In genomic region chr6:170529839-170530520, GRCh38 we compare ENCODE assay signal across 8 cellular contexts. TPM values are rescaled to one million over a fixed set of nuclear protein-coding genes. Genes with fewer than 3 reads are reported as not detected.
DNase-seq lines count a peak whose midpoint lies in the region; ATAC-seq and TF ChIP-seq lines count a peak whose summit lies in the region.

No MANE protein-coding gene starts in this region.

- no peaks in the 10 kb centered on the region for H3K9me3 ChIP-seq in MG63
- H3K9me3 ChIP-seq in psoas muscle: no peaks in the 10 kb centered on the region

- H3K27me3 ChIP-seq in MG63 (no peaks in the 10 kb centered on the region), psoas muscle (ENCODE audit: insufficient read depth in 3 of 3, low read length in 2 of 3) (no peaks in the 10 kb centered on the region)

- 40 to 49% (median 49%) methylated on average over 7 of the region's 7 CpGs for WGBS in psoas muscle, 3 donors

- peak; percentile 91 for TF ChIP-seq CTCF in psoas muscle (IDR thresholded peaks at IDR 0.05)

- peaks cover 21% of the 10 kb centered on the region for H3K36me3 ChIP-seq in MG63
- H3K36me3 ChIP-seq in psoas muscle (ENCODE audit: insufficient read depth in 1 of 2, low read depth in 1 of 2): peaks cover 4 to 39% of the 10 kb centered on the region in 2 donors

- no peaks in the 10 kb centered on the region for H3K9me3 Mint-ChIP-seq in activated naive CD4-positive, alpha-beta T cell treated with anti-CD3 and anti-CD28 coated beads, Interleukin-2, amount 50 U/mL, for 72 hours

- H3K4me1 ChIP-seq in psoas muscle: peaks cover 11% of the 10 kb centered on the region

- H3K4me3 ChIP-seq in MG63 (no peak overlapping the region), psoas muscle (no peak overlapping the region)

- H3K27ac ChIP-seq in psoas muscle: peak overlapping the region; percentile 44

- intact Hi-C loops in Right ventricle myocardium superior (cut with DNase I): loop anchor here (2.0 to 10.0 kb wide), 3 partner anchors 235 to 743 kb away; partner anchors contain the start of gene DLL1
- intact Hi-C loops in psoas muscle (cut with DNase I): loop anchor here (2.0 to 10.0 kb wide), 5 partner anchors 225 to 738 kb away; partner anchors contain the start of gene FAM120B (in 1 of the 2)

- peaks cover under 1 to 3% of the 10 kb centered on the region in 2 donors for H3K36me3 Mint-ChIP-seq in activated naive CD4-positive, alpha-beta T cell treated with anti-CD3 and anti-CD28 coated beads, Interleukin-2, amount 50 U/mL, for 72 hours

- ATAC-seq in GM21825 (IDR thresholded peaks at IDR 0.05; ENCODE audit: unreplicated experiment) (peak; percentile 61), SK-N-SH treated with all-trans-retinoic acid at 6 μM for 48 hours (peak; percentile 94), Right ventricle myocardium superior (ENCODE audit: poor library complexity) (peak; percentile 91), psoas muscle (peak; percentile 76 to 85 (median 82)), HG02970 (IDR thresholded peaks at IDR 0.05; ENCODE audit: low FRiP score, unreplicated experiment) (no peak)
- peak; percentile 84 to 85 for ATAC-seq in activated naive CD4-positive, alpha-beta T cell treated with anti-CD3 and anti-CD28 coated beads, Interleukin-2, amount 50 U/mL, for 72 hours

- no peak overlapping the region for H3K27ac Mint-ChIP-seq in activated naive CD4-positive, alpha-beta T cell treated with anti-CD3 and anti-CD28 coated beads, Interleukin-2, amount 50 U/mL, for 72 hours

- peak; percentile 80 for DNase-seq in EH (ENCODE audit: low read depth)
- peak; percentile 73 for DNase-seq in MG63
- peak in 1 of 2 donors; percentile 60 for DNase-seq in activated naive CD4-positive, alpha-beta T cell treated with anti-CD3 and anti-CD28 coated beads, Interleukin-2, amount 50 U/mL, for 72 hours (ENCODE audit: low spot score in 2 of 2)
- DNase-seq in Right ventricle myocardium superior: peak; percentile 86
- peak; percentile 75 to 86 for DNase-seq in psoas muscle

TF ChIP-seq in SK-N-SH treated with all-trans-retinoic acid at 6 μM for 48 hours, 23 proteins besides CTCF, POLR2A, EP300 and RAD21:
- no peak for TF ChIP-seq CSDC2 (CRISPR knock-in tag; IDR thresholded peaks at IDR 0.05)
- TF ChIP-seq ZNF565 (CRISPR knock-in tag; conservative IDR thresholded peaks at IDR 0.05; ENCODE audit: low read depth): no peak
- no peak for TF ChIP-seq TOX (CRISPR knock-in tag; IDR thresholded peaks at IDR 0.05; ENCODE audit: borderline replicate concordance)
- TF ChIP-seq CREB5 (CRISPR knock-in tag; IDR thresholded peaks at IDR 0.05; ENCODE audit: low read depth): no peak
- TF ChIP-seq POU6F1 (CRISPR knock-in tag; IDR thresholded peaks at IDR 0.05; ENCODE audit: borderline replicate concordance, low read depth): no peak
- TF ChIP-seq ZNF70 (CRISPR knock-in tag; IDR thresholded peaks at IDR 0.05): no peak
- TF ChIP-seq ZFP30 (CRISPR knock-in tag; IDR thresholded peaks at IDR 0.05): no peak
- TF ChIP-seq RARB (CRISPR knock-in tag; IDR thresholded peaks at IDR 0.05): no peak
- TF ChIP-seq ARNTL (CRISPR knock-in tag; IDR thresholded peaks at IDR 0.05; ENCODE audit: borderline replicate concordance, low read depth): no peak
- TF ChIP-seq ZNF8 (CRISPR knock-in tag; IDR thresholded peaks at IDR 0.05): no peak
- no peak for TF ChIP-seq TCF4 (CRISPR knock-in tag; IDR thresholded peaks at IDR 0.05; ENCODE audit: borderline replicate concordance)
- TF ChIP-seq OSR1 (CRISPR knock-in tag; IDR thresholded peaks at IDR 0.05): no peak
- no peak for TF ChIP-seq ESRRG (CRISPR knock-in tag; IDR thresholded peaks at IDR 0.05)
- TF ChIP-seq TSHZ2 (CRISPR knock-in tag; IDR thresholded peaks at IDR 0.05): no peak
- TF ChIP-seq ZC3H10 (CRISPR knock-in tag; IDR thresholded peaks at IDR 0.05): no peak
- TF ChIP-seq SNAI2 (CRISPR knock-in tag; IDR thresholded peaks at IDR 0.05): no peak

RNA-seq across cellular contexts. Expression of gene PSMB1, which starts 23.1 kb away (rescaled TPM):
- total RNA-seq in MG63 (2014; rRNA removed; shearing (Covaris generic); ENCODE audit: low replicate concordance): 959 and 1,335 TPM in 2 replicates
- 100 to 1,000 TPM; 206 to 223 TPM for total RNA-seq in activated naive CD4-positive, alpha-beta T cell treated with anti-CD3 and anti-CD28 coated beads, Interleukin-2, amount 50 U/mL, for 72 hours
- total RNA-seq in Right ventricle myocardium superior (145 TPM), psoas muscle (100 to 1,000 TPM; 139 to 246 (median 194) TPM)
- 100 to 1,000 TPM; 280 to 367 (median 361) TPM for polyA plus RNA-seq in psoas muscle

RNA-seq across cellular contexts. Expression of gene TBP, which starts 24.2 kb away (rescaled TPM):
- 18.3 and 25.6 TPM in 2 replicates for total RNA-seq in MG63 (2014; rRNA removed; shearing (Covaris generic); ENCODE audit: low replicate concordance)
- total RNA-seq in activated naive CD4-positive, alpha-beta T cell treated with anti-CD3 and anti-CD28 coated beads, Interleukin-2, amount 50 U/mL, for 72 hours: 10 to 100 TPM; 24.2 to 26.2 TPM
- total RNA-seq in Right ventricle myocardium superior: 8.1 TPM
- 10 to 100 TPM in 1 of 4 donors, 1 to 10 TPM in 3; 6.9 to 12.0 (median 8.0) TPM for total RNA-seq in psoas muscle
- polyA plus RNA-seq in psoas muscle: 10 to 100 TPM in 1 of 3 donors, 1 to 10 TPM in 2; 8.3 to 20.0 (median 9.6) TPM

RNA-seq across cellular contexts. Expression of gene PDCD2, which starts 54.5 kb away (rescaled TPM):
- 187 and 231 TPM in 2 replicates for total RNA-seq in MG63 (2014; rRNA removed; shearing (Covaris generic); ENCODE audit: low replicate concordance)
- 100 to 1,000 TPM in 1 of 2 donors, 10 to 100 TPM in 1; 65.1 to 117 TPM for total RNA-seq in activated naive CD4-positive, alpha-beta T cell treated with anti-CD3 and anti-CD28 coated beads, Interleukin-2, amount 50 U/mL, for 72 hours
- total RNA-seq in Right ventricle myocardium superior: 26.2 TPM
- 10 to 100 TPM; 36.5 to 51.6 (median 49.4) TPM for total RNA-seq in psoas muscle
- polyA plus RNA-seq in psoas muscle: 100 to 1,000 TPM in 2 of 3 donors, 10 to 100 TPM in 1; 52.7 to 112 (median 104) TPM
